In genomic region chr4:148574941-148575340, GRCh38 we compare ENCODE assay signal across 22 cellular contexts.
"Had no signal": no experiment of that assay in that cellular context is flagged by ENCODE, and none has a peak within 500 bp of the region (broad histone marks: within the 10 kb centered on the region; RNA-seq: fewer than 3 reads in every experiment).

No MANE protein-coding gene starts in this region.

- DNase-seq: activated B cell treated with CpG ODN at 0.5 μM for 24 hours; activated CD4-positive, alpha-beta T cell treated with anti-CD3 and anti-CD28 coated beads, Interleukin-2, amount 50 U/mL, for 1 hour; activated CD8-positive, alpha-beta T cell treated with anti-CD3 and anti-CD28 coated beads for 36 hours; activated naive CD8-positive, alpha-beta T cell treated with anti-CD3 and anti-CD28 coated beads, Interleukin-2, amount 50 U/mL, for 24 hours; activated T-cell treated with anti-CD3 and anti-CD28 coated beads, Interleukin-2, amount 50 U/mL, for 48 hours; amygdala; effector CD8-positive, alpha-beta T cell; esophagus squamous epithelium; hippocampal formation; left cardiac atrium; retina; sigmoid colon; stimulated activated CD4-positive, alpha-beta T cell treated with anti-CD3 and anti-CD28 coated beads, Interleukin-12 subunit alpha, Interleukin-12 subunit beta, amount 100 ng/mL, for 4 hours; stimulated activated CD4-positive, alpha-beta T cell treated with anti-CD3 and anti-CD28 coated beads, Interleukin-4, amount 100 ng/mL, for 1 hour; stimulated activated naive CD8-positive, alpha-beta T cell treated with anti-CD3 and anti-CD28 coated beads, Interleukin-15, Interleukin-2, amounts not matched to agents 100 U/mL and 50 U/mL, for 24 hours; T-helper 1 cell; testis; transverse colon; uterus had no signal

- H3K9me3 ChIP-seq: neutrophil, testis, uterus had no signal

- H3K27me3 ChIP-seq: breast epithelium, esophagus squamous epithelium, neutrophil, sigmoid colon, testis, transverse colon, uterus had no signal

- ATAC-seq: activated CD8-positive, alpha-beta T cell treated with anti-CD3 and anti-CD28 coated beads for 36 hours; activated naive CD8-positive, alpha-beta T cell treated with anti-CD3 and anti-CD28 coated beads, Interleukin-2, amount 50 U/mL, for 24 hours; left cardiac atrium; stimulated activated naive CD8-positive, alpha-beta T cell treated with anti-CD3 and anti-CD28 coated beads, Interleukin-15, Interleukin-2, amounts not matched to agents 100 U/mL and 50 U/mL, for 24 hours had no signal

- H3K4me1 ChIP-seq: breast epithelium, esophagus squamous epithelium, sigmoid colon, testis, transverse colon, uterus had no signal

- H3K36me3 ChIP-seq: breast epithelium, esophagus squamous epithelium, neutrophil, sigmoid colon, transverse colon, uterus had no signal

- H3K27ac ChIP-seq: breast epithelium, epithelial cell of prostate, esophagus squamous epithelium, neutrophil, testis, transverse colon, uterus had no signal

- H3K4me3 ChIP-seq: breast epithelium, esophagus squamous epithelium, testis, transverse colon, uterus had no signal
